In the genomic region with DNA sequence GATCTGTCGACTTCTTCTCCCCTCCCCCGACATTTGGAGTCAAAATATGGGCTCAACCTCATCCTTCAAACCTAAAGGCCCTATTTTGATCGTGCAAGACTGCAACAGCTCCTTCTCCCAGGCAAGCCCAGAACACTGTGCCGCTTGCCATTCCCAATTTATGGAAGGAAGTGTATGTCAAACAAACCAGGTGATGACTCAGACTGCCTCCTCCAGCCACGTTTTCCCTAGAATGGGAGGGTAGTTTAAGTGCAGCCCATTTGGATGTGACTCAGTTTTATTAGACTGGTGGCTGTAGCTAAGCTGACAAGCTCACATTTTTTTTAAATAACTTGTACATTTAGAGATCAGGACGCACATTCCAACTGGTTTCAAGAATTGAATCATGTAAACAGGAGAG, we compare ENCODE assay signal across 8 cellular contexts.
DNase-seq lines count a peak whose midpoint lies in the region; ATAC-seq, FAIRE-seq and TF ChIP-seq lines count a peak whose summit lies in the region.

No MANE protein-coding gene starts in this region.

- peak overlapping the region; percentile 97 for H3K27ac Mint-ChIP-seq in activated naive CD4-positive, alpha-beta T cell treated with anti-CD3 and anti-CD28 coated beads, Interleukin-2, amount 10 ng/mL, durations not matched to agents 7 days and 5 days
- peak overlapping the region; percentile 92 to 98 for H3K27ac Mint-ChIP-seq in activated naive CD4-positive, alpha-beta T cell treated with anti-CD3 and anti-CD28 coated beads, Interleukin-2, amount 50 U/mL, for 72 hours

- CTCF ChIA-PET in activated naive CD4-positive, alpha-beta T cell treated with anti-CD3 and anti-CD28 coated beads, Interleukin-2, amount 10 ng/mL, durations not matched to agents 7 days and 5 days (lab: Charles Lee): interaction anchor here (0.5 to 1.1 kb wide), 3 partner anchors 15 to 71 kb away, joined by 3 read pairs; no protein-coding TSS in a partner anchor

- TF ChIP-seq CTCF in tibial artery (IDR thresholded peaks at IDR 0.05): no peak

- H3K36me3 Mint-ChIP-seq in activated naive CD4-positive, alpha-beta T cell treated with anti-CD3 and anti-CD28 coated beads, Interleukin-2, amount 10 ng/mL, durations not matched to agents 7 days and 5 days: peaks cover 16% of the 10 kb centered on the region
- H3K36me3 Mint-ChIP-seq in activated naive CD4-positive, alpha-beta T cell treated with anti-CD3 and anti-CD28 coated beads, Interleukin-2, amount 50 U/mL, for 72 hours: peaks cover 18 to 21% of the 10 kb centered on the region in 2 donors

- H3K27me3 ChIP-seq in tibial artery: no peaks in the 10 kb centered on the region

- ATAC-seq in activated naive CD4-positive, alpha-beta T cell treated with anti-CD3 and anti-CD28 coated beads, Interleukin-2, amount 50 U/mL, for 72 hours: no peak
- ATAC-seq in GM21737 (IDR thresholded peaks at IDR 0.05; ENCODE audit: unreplicated experiment): no peak

- H3K4me3 Mint-ChIP-seq in activated naive CD4-positive, alpha-beta T cell treated with anti-CD3 and anti-CD28 coated beads, Interleukin-2, amount 10 ng/mL, durations not matched to agents 7 days and 5 days: peak overlapping the region; percentile 95

- peak overlapping the region; percentile 50 to 53 for H3K4me3 ChIP-seq in tibial artery

- DNase-seq in activated naive CD4-positive, alpha-beta T cell treated with anti-CD3 and anti-CD28 coated beads, Interleukin-2, amount 10 ng/mL, durations not matched to agents 7 days and 5 days: no peak
- no peak for DNase-seq in activated naive CD4-positive, alpha-beta T cell treated with anti-CD3 and anti-CD28 coated beads, Interleukin-2, amount 50 U/mL, for 16 hours
- no peak for DNase-seq in activated naive CD4-positive, alpha-beta T cell treated with anti-CD3 and anti-CD28 coated beads, Interleukin-2, amount 50 U/mL, for 72 hours (ENCODE audit: low spot score in 2 of 2)
- DNase-seq in tibial artery (peak in 1 of 2 donors; percentile 25), UCSD-AML1 (lab: John Stamatoyannopoulos, UW; ENCODE audit: unreplicated experiment) (no peak), DMS114 treated with DMSO at 0.1 percent for 48 hours (lab: John Stamatoyannopoulos, UW; ENCODE audit: unreplicated experiment) (no peak)

- H3K4me1 Mint-ChIP-seq in activated naive CD4-positive, alpha-beta T cell treated with anti-CD3 and anti-CD28 coated beads, Interleukin-2, amount 10 ng/mL, durations not matched to agents 7 days and 5 days: peaks cover 63% of the 10 kb centered on the region

- H3K9me3 ChIP-seq in tibial artery: no peaks in the 10 kb centered on the region

- intact Hi-C loops in tibial artery (cut with DNase I; ENCODE audit: low total_unique reads): no loop called here

- H3K9me3 Mint-ChIP-seq in activated naive CD4-positive, alpha-beta T cell treated with anti-CD3 and anti-CD28 coated beads, Interleukin-2, amount 10 ng/mL, durations not matched to agents 7 days and 5 days: no peaks in the 10 kb centered on the region
- H3K9me3 Mint-ChIP-seq in activated naive CD4-positive, alpha-beta T cell treated with anti-CD3 and anti-CD28 coated beads, Interleukin-2, amount 50 U/mL, for 72 hours: no peaks in the 10 kb centered on the region

- peaks cover 0 to 34% (median 2%) of the 10 kb centered on the region in 4 donors for H3K4me1 ChIP-seq in tibial artery

- H3K36me3 ChIP-seq in tibial artery: no peaks in the 10 kb centered on the region

- peak; percentile 94 for FAIRE-seq in islet of Langerhans (lab: Jason Lieb, UNC)

- H3K27me3 Mint-ChIP-seq in activated naive CD4-positive, alpha-beta T cell treated with anti-CD3 and anti-CD28 coated beads, Interleukin-2, amount 10 ng/mL, durations not matched to agents 7 days and 5 days: no peaks in the 10 kb centered on the region

- peak overlapping the region; percentile 74 to 78 for H3K27ac ChIP-seq in tibial artery
